9 cellular contexts compared by ENCODE assay signal in the genomic region with DNA sequence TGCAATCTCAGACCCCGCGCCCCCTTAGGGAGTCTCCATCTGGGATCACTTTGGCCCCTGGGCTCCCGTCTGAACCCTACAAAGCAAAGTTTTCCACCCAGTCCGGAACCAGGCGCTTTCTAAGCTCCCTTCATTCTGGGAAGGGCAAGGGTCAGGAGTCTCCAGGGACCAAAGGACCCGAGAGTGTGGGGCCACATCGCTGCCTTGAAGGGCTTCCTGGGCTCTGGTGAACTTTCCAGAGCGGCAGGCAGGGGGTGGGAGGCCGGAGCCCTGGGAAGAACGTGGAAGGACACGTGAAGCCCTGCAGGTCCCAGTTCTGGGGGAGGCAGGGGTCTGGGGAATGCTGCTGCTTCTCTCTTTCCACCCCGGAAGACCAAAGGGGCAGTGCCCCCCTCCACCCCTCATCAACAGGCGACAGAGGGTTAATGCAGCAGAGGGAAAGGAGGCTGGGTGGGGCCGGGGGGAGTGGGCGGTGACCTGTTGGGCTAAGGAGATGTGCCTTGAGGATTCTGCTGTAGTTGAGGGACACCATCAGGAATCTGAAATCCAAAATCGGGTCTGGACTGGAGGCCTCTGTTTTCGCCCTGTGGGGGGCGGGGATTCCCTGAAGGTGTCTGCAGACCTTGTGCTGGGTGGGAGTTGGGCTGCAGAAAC. TPM values are rescaled to one million over a fixed set of nuclear protein-coding genes. Genes with fewer than 3 reads are reported as not detected.
A peak's percentile ranks its signal among the peaks of the same experiment; 100 is the strongest.
DNase-seq lines count a peak whose midpoint lies in the region; ATAC-seq and TF ChIP-seq lines count a peak whose summit lies in the region.
"Had no signal": no experiment of that assay in that cellular context is flagged by ENCODE, and none has a peak within 500 bp of the region (broad histone marks: within the 10 kb centered on the region; RNA-seq: fewer than 3 reads in every experiment).

No MANE protein-coding gene starts in this region.

- H3K27ac ChIP-seq in body of pancreas = peak overlapping the region; percentile 54 to 77 (median 69)
- peak overlapping the region in 1 of 2 donors; percentile 43 for H3K27ac ChIP-seq in left lung
- H3K27ac ChIP-seq in thymus (ENCODE audit: low read depth) = no peak overlapping the region

- H3K36me3 Mint-ChIP-seq in activated naive CD4-positive, alpha-beta T cell treated with anti-CD3 and anti-CD28 coated beads, Interleukin-2, amount 10 ng/mL, durations not matched to agents 7 days and 5 days = no peaks in the 10 kb centered on the region

- no peaks in the 10 kb centered on the region for H3K36me3 ChIP-seq in body of pancreas (replicated peaks in 1 of 2; ENCODE audit: insufficient read depth in 1 of 2, low read depth in 2 of 2)
- H3K36me3 ChIP-seq in left lung = no peaks in the 10 kb centered on the region
- no peaks in the 10 kb centered on the region for H3K36me3 ChIP-seq in thymus (ENCODE audit: control insufficient read depth, insufficient read depth)

- H3K27me3 Mint-ChIP-seq in activated naive CD4-positive, alpha-beta T cell treated with anti-CD3 and anti-CD28 coated beads, Interleukin-2, amount 10 ng/mL, durations not matched to agents 7 days and 5 days = peaks cover 53% of the 10 kb centered on the region

- peaks cover 28% of the 10 kb centered on the region for H3K4me1 ChIP-seq in body of pancreas
- H3K4me1 ChIP-seq in left lung = peaks cover 8 to 12% of the 10 kb centered on the region in 2 donors
- H3K4me1 ChIP-seq in thymus (ENCODE audit: control insufficient read depth, insufficient read depth, low read length) = peaks cover 9% of the 10 kb centered on the region

- TF ChIP-seq POLR2A in body of pancreas (IDR thresholded peaks at IDR 0.05) (no peak), erythroblast (IDR thresholded peaks at IDR 0.05; ENCODE audit: low read length) (no peak)

- H3K9me3 ChIP-seq in body of pancreas (no peaks in the 10 kb centered on the region), left lung (no peaks in the 10 kb centered on the region), thymus (ENCODE audit: control insufficient read depth) (no peaks in the 10 kb centered on the region)

- peak; percentile 10 for ATAC-seq in body of pancreas
- peak; percentile 29 for ATAC-seq in left lung
- no peak for ATAC-seq in GM21619 (IDR thresholded peaks at IDR 0.05; ENCODE audit: unreplicated experiment)
- no peak for ATAC-seq in HG03565 (IDR thresholded peaks at IDR 0.05; ENCODE audit: unreplicated experiment)

- peak overlapping the region; percentile 73 for H3K4me3 Mint-ChIP-seq in activated naive CD4-positive, alpha-beta T cell treated with anti-CD3 and anti-CD28 coated beads, Interleukin-2, amount 10 ng/mL, durations not matched to agents 7 days and 5 days

- 1 to 7% methylated on average over 15 to 18 of the region's 18 CpGs for WGBS in body of pancreas, 2 donors
- WGBS in thymus = 11% methylated on average over 18 of the region's 18 CpGs

- CTCF ChIA-PET in activated naive CD4-positive, alpha-beta T cell treated with anti-CD3 and anti-CD28 coated beads, Interleukin-2, amount 10 ng/mL, durations not matched to agents 7 days and 5 days (lab: Charles Lee) = interaction anchor here (0.6 to 1.0 kb wide), 2 partner anchors 17 to 19 kb away, joined by 3 read pairs; no protein-coding TSS in a partner anchor

- H3K4me3 ChIP-seq in body of pancreas (peak overlapping the region; percentile 33 to 52), left lung (peak overlapping the region; percentile 53 to 58), thymus (ENCODE audit: low read length) (peak overlapping the region; percentile 68)

- H3K27ac Mint-ChIP-seq in activated naive CD4-positive, alpha-beta T cell treated with anti-CD3 and anti-CD28 coated beads, Interleukin-2, amount 10 ng/mL, durations not matched to agents 7 days and 5 days = no peak overlapping the region

- intact Hi-C loops in body of pancreas (cut with DNase I) = no loop called here
- intact Hi-C loops in left lung (cut with DNase I) = no loop called here

- TF ChIP-seq CTCF in body of pancreas (IDR thresholded peaks at IDR 0.05) (peak in 2 of 7 experiments; percentile 9 to 26), left lung (IDR thresholded peaks at IDR 0.05) (no peak)

- no peak for DNase-seq in activated naive CD4-positive, alpha-beta T cell treated with anti-CD3 and anti-CD28 coated beads, Interleukin-2, amount 10 ng/mL, durations not matched to agents 7 days and 5 days
- DNase-seq in activated naive CD4-positive, alpha-beta T cell (lab: John Stamatoyannopoulos, UW) = no peak
- DNase-seq in body of pancreas (peak in 1 of 4 donors; percentile 42), left lung (no peak), erythroblast (lab: John Stamatoyannopoulos, UW) (no peak)

- H3K27me3 ChIP-seq in body of pancreas = no peaks in the 10 kb centered on the region
- H3K27me3 ChIP-seq in left lung = peaks cover 0 to 17% of the 10 kb centered on the region in 2 donors
- peaks cover 3% of the 10 kb centered on the region for H3K27me3 ChIP-seq in thymus (ENCODE audit: control insufficient read depth, insufficient read depth)

- no peaks in the 10 kb centered on the region for H3K9me3 Mint-ChIP-seq in activated naive CD4-positive, alpha-beta T cell treated with anti-CD3 and anti-CD28 coated beads, Interleukin-2, amount 10 ng/mL, durations not matched to agents 7 days and 5 days

- H3K4me1 Mint-ChIP-seq in activated naive CD4-positive, alpha-beta T cell treated with anti-CD3 and anti-CD28 coated beads, Interleukin-2, amount 10 ng/mL, durations not matched to agents 7 days and 5 days = peaks cover 14% of the 10 kb centered on the region

RNA-seq across cellular contexts. Expression of gene CDK18, which starts 0.7 kb away (rescaled TPM):
- total RNA-seq in body of pancreas (10 to 100 TPM; 28.0 to 28.7 TPM), left lung (10 to 100 TPM; 19.7 to 30.1 TPM)
- polyA plus RNA-seq in thymus = 5.4 TPM

RNA-seq across cellular contexts. Expression of gene BLACAT1, which starts 49.4 kb away (rescaled TPM):
- 1 to 10 TPM in 1 of 2 donors, not detected in 1; 1.0 TPM for total RNA-seq in body of pancreas
- 1 to 10 TPM in 1 of 2 donors, under 1 TPM in 1; 0.55 to 2.7 TPM for total RNA-seq in left lung
- 0.14 TPM for polyA plus RNA-seq in thymus
- total RNA-seq: fibroblast of lung had no signal
- polyA plus RNA-seq: fibroblast of lung had no signal

Comparison
In these comparisons a context has a peak if more than half of its experiments do, and no peak if none do; other contexts are left out.
1. ATAC-seq: peak in body of pancreas (single experiment) and left lung (single experiment); none in GM21619 (single experiment) and HG03565 (single experiment).
2. Peak in every context shown above with its lines, with median percentiles within 50 percentile points of each other: H3K4me3 ChIP-seq.